In genomic region chr15:98858610-98859023, GRCh38 we compare ENCODE assay signal across 1 cellular context.
TF ChIP-seq lines count a peak whose summit lies in the region.

No MANE protein-coding gene starts in this region.

TF ChIP-seq in HepG2, 621 proteins besides CTCF, POLR2A, EP300 and RAD21 (continued from another document):
- TF ChIP-seq PAF1 (CRISPR knock-in tag; IDR thresholded peaks at IDR 0.05): no peak
- TF ChIP-seq ZNF775 (CRISPR knock-in tag; IDR thresholded peaks at IDR 0.05; ENCODE audit: borderline replicate concordance): no peak
- TF ChIP-seq PAXIP1 (CRISPR knock-in tag; conservative IDR thresholded peaks at IDR 0.05): no peak
- TF ChIP-seq ARNT (IDR thresholded peaks at IDR 0.05): no peak
- TF ChIP-seq ZNF780A (CRISPR knock-in tag; IDR thresholded peaks at IDR 0.05): no peak
- TF ChIP-seq HNRNPUL1 (IDR thresholded peaks at IDR 0.05; ENCODE audit: low read depth, low read length): no peak
